10 cellular contexts compared by ENCODE assay signal in genomic region chr17:77208217-77208808, GRCh38.
DNase-seq lines count a peak whose midpoint lies in the region; ATAC-seq, FAIRE-seq and TF ChIP-seq lines count a peak whose summit lies in the region.
"Had no signal": no experiment of that assay in that cellular context is flagged by ENCODE, and none has a peak within 500 bp of the region (broad histone marks: within the 10 kb centered on the region; RNA-seq: fewer than 3 reads in every experiment).

No MANE protein-coding gene starts in this region.

- peaks cover 19% of the 10 kb centered on the region for H4K20me1 ChIP-seq in astrocyte (ENCODE audit: insufficient read depth, low read length)

- intact Hi-C loops in kidney (cut with DNase I): loop anchor here (10.0 kb wide), 1 partner anchor 114 kb away; no protein-coding TSS in a partner anchor
- intact Hi-C loops in upper lobe of right lung (cut with DNase I): loop anchor here (10.0 kb wide), 1 partner anchor 64 kb away; the partner anchor contains the start of gene SEC14L1

- no peak overlapping the region for H3K4me2 ChIP-seq in astrocyte (ENCODE audit: low read length)

- no peaks in the 10 kb centered on the region for H3K27me3 Mint-ChIP-seq in activated naive CD4-positive, alpha-beta T cell treated with anti-CD3 and anti-CD28 coated beads, Interleukin-2, amount 10 ng/mL, durations not matched to agents 7 days and 5 days
- no peaks in the 10 kb centered on the region for H3K27me3 Mint-ChIP-seq in astrocyte (ENCODE audit: low read depth, unreplicated experiment)

- H3K9me3 ChIP-seq in astrocyte (ENCODE audit: insufficient read depth, low read depth, low read length): no peaks in the 10 kb centered on the region
- H3K9me3 ChIP-seq in kidney (ENCODE audit: control insufficient read depth in 1 of 2, low read length in 2 of 2): no peaks in the 10 kb centered on the region
- no peaks in the 10 kb centered on the region for H3K9me3 ChIP-seq in upper lobe of right lung
- no peaks in the 10 kb centered on the region for H3K9me3 ChIP-seq in small intestine (ENCODE audit: control insufficient read depth, low read depth)
- H3K9me3 ChIP-seq: SJSA1 had no signal

- no peak for FAIRE-seq in astrocyte (lab: Jason Lieb, UNC)
- no peak for FAIRE-seq in kidney (lab: Jason Lieb, UNC)
- FAIRE-seq in small intestine (lab: Jason Lieb, UNC): no peak

- no peaks in the 10 kb centered on the region for H3K4me1 Mint-ChIP-seq in activated naive CD4-positive, alpha-beta T cell treated with anti-CD3 and anti-CD28 coated beads, Interleukin-2, amount 10 ng/mL, durations not matched to agents 7 days and 5 days
- H3K4me1 Mint-ChIP-seq in astrocyte (ENCODE audit: low read depth, unreplicated experiment): peaks cover 26% of the 10 kb centered on the region

- H3K36me3 ChIP-seq in astrocyte (ENCODE audit: insufficient read depth, low read length) (peaks cover 65% of the 10 kb centered on the region), kidney (ENCODE audit: control insufficient read depth in 1 of 2, insufficient read depth in 2 of 2, low read length in 2 of 2) (peaks cover 59 to 87% of the 10 kb centered on the region in 2 donors), upper lobe of right lung (peaks cover 100% of the 10 kb centered on the region), small intestine (ENCODE audit: control insufficient read depth in 2 of 2, insufficient read depth in 2 of 2, low read length in 2 of 2) (peaks cover 13 to 26% of the 10 kb centered on the region in 2 donors)

- H3K9ac ChIP-seq in astrocyte (ENCODE audit: low read length) (no peak overlapping the region), kidney (ENCODE audit: low read length in 2 of 2) (no peak overlapping the region)

- ATAC-seq in upper lobe of right lung (peak; percentile 37), GM19324 (IDR thresholded peaks at IDR 0.05; ENCODE audit: low FRiP score, unreplicated experiment) (no peak)

- no peaks in the 10 kb centered on the region for H3K27me3 ChIP-seq in astrocyte (ENCODE audit: insufficient read depth, low read length)
- H3K27me3 ChIP-seq in upper lobe of right lung: no peaks in the 10 kb centered on the region
- no peaks in the 10 kb centered on the region for H3K27me3 ChIP-seq in small intestine (ENCODE audit: control insufficient read depth in 2 of 2, insufficient read depth in 2 of 2, low read length in 2 of 2)
- H3K27me3 ChIP-seq: SJSA1 had no signal

- H3K4me3 ChIP-seq in astrocyte (ENCODE audit: insufficient read depth, low read depth, low read length) (no peak overlapping the region), kidney (ENCODE audit: low read length in 2 of 2) (no peak overlapping the region), upper lobe of right lung (no peak overlapping the region), small intestine (ENCODE audit: low read depth in 1 of 2, low read length in 2 of 2) (no peak overlapping the region)
- H3K4me3 ChIP-seq: SJSA1 had no signal

- H3K9me3 Mint-ChIP-seq in activated naive CD4-positive, alpha-beta T cell treated with anti-CD3 and anti-CD28 coated beads, Interleukin-2, amount 10 ng/mL, durations not matched to agents 7 days and 5 days: no peaks in the 10 kb centered on the region
- no peaks in the 10 kb centered on the region for H3K9me3 Mint-ChIP-seq in astrocyte (ENCODE audit: unreplicated experiment)

- H3K4me1 ChIP-seq in astrocyte (ENCODE audit: insufficient read depth, low read length) (peaks cover 10% of the 10 kb centered on the region), kidney (ENCODE audit: control insufficient read depth in 1 of 2, insufficient read depth in 1 of 2, low read depth in 1 of 2, low read length in 2 of 2) (peaks cover 0 to 7% of the 10 kb centered on the region in 2 donors), upper lobe of right lung (peaks cover 27% of the 10 kb centered on the region), small intestine (ENCODE audit: control insufficient read depth in 2 of 2, insufficient read depth in 1 of 2, low read depth in 1 of 2, low read length in 1 of 2) (no peaks in the 10 kb centered on the region)

- peaks cover 7% of the 10 kb centered on the region for H3K79me2 ChIP-seq in astrocyte (ENCODE audit: insufficient read depth, low read length)

- H3K36me3 Mint-ChIP-seq in activated naive CD4-positive, alpha-beta T cell treated with anti-CD3 and anti-CD28 coated beads, Interleukin-2, amount 10 ng/mL, durations not matched to agents 7 days and 5 days: peaks cover 68% of the 10 kb centered on the region
- peaks cover 41% of the 10 kb centered on the region for H3K36me3 Mint-ChIP-seq in astrocyte (ENCODE audit: low read depth, unreplicated experiment)

- H3K27ac ChIP-seq in astrocyte (ENCODE audit: low read depth, low read length) (no peak overlapping the region), kidney (ENCODE audit: low read depth in 2 of 2, low read length in 2 of 2) (peak overlapping the region in 1 of 2 donors; percentile 1), upper lobe of right lung (peak overlapping the region; percentile 37), small intestine (ENCODE audit: low read depth in 1 of 2, low read length in 1 of 2) (peak overlapping the region in 1 of 2 donors; percentile 40)
- H3K27ac ChIP-seq: SJSA1 had no signal

- CTCF ChIA-PET in activated naive CD4-positive, alpha-beta T cell treated with anti-CD3 and anti-CD28 coated beads, Interleukin-2, amount 10 ng/mL, durations not matched to agents 7 days and 5 days (lab: Charles Lee): interaction anchor here (1.0 to 1.6 kb wide), 2 partner anchors 98 to 120 kb away, joined by 3 to 4 read pairs; no protein-coding TSS in a partner anchor

- no peak overlapping the region for H2AFZ ChIP-seq in astrocyte (ENCODE audit: low read depth, low read length)

- no peak for TF ChIP-seq CTCF in astrocyte (IDR thresholded peaks at IDR 0.05; ENCODE audit: insufficient read depth, low read depth, low read length)
- TF ChIP-seq CTCF in kidney (IDR thresholded peaks at IDR 0.05; ENCODE audit: borderline replicate concordance, extremely low read depth, insufficient read depth): peak; percentile 44
- TF ChIP-seq CTCF in upper lobe of right lung (IDR thresholded peaks at IDR 0.05): peak; percentile 19

- no peak overlapping the region for H3K4me3 Mint-ChIP-seq in activated naive CD4-positive, alpha-beta T cell treated with anti-CD3 and anti-CD28 coated beads, Interleukin-2, amount 10 ng/mL, durations not matched to agents 7 days and 5 days
- H3K4me3 Mint-ChIP-seq in astrocyte (ENCODE audit: unreplicated experiment): peak overlapping the region; percentile 5

- peak overlapping the region; percentile 77 for H3K27ac Mint-ChIP-seq in activated naive CD4-positive, alpha-beta T cell treated with anti-CD3 and anti-CD28 coated beads, Interleukin-2, amount 10 ng/mL, durations not matched to agents 7 days and 5 days
- peak overlapping the region; percentile 70 for H3K27ac Mint-ChIP-seq in astrocyte (ENCODE audit: unreplicated experiment)

- WGBS in small intestine, 3 donors: 79 to 85% (median 79%) methylated on average over 16 of the region's 16 CpGs

- DNase-seq in activated naive CD4-positive, alpha-beta T cell treated with anti-CD3 and anti-CD28 coated beads, Interleukin-2, amount 10 ng/mL, durations not matched to agents 7 days and 5 days: no peak
- DNase-seq in activated naive CD4-positive, alpha-beta T cell treated with Interleukin-2 at 50 U/mL for 16 hours: no peak
- DNase-seq in astrocyte (ENCODE audit: low read depth) (peak; percentile 25), kidney (no peak), upper lobe of right lung (no peak), small intestine (no peak), NCI-H82 treated with DMSO at 0.1 percent for 48 hours (lab: John Stamatoyannopoulos, UW; ENCODE audit: unreplicated experiment) (no peak)
- DNase-seq: GF-D8 had no signal
